8 cellular contexts compared by ENCODE assay signal in genomic region chr11:119018074-119018938, GRCh38. TPM values are rescaled to one million over a fixed set of nuclear protein-coding genes. Genes with fewer than 3 reads are reported as not detected.
A peak's percentile ranks its signal among the peaks of the same experiment; 100 is the strongest.
DNase-seq lines count a peak whose midpoint lies in the region; ATAC-seq and TF ChIP-seq lines count a peak whose summit lies in the region.

Gene RPS25, minus strand, starts transcription at chr11:119018343. Its CDS starts 59 bp downstream, at chr11:119018284.
Gene TRAPPC4, plus strand, starts transcription at chr11:119018766. Its CDS starts 30 bp downstream, at chr11:119018796.

- H3K4me2 ChIP-seq in SU-DHL-6 (ENCODE audit: low read depth, low read length, poor library complexity, severe bottlenecking): peak within 1 kb of the TSS; percentile 68

- H3K4me1 ChIP-seq in ovary (ENCODE audit: insufficient read depth): peaks cover 9% of the 10 kb centered on the region
- peaks cover 17 to 25% of the 10 kb centered on the region in 2 donors for H3K4me1 ChIP-seq in thyroid gland

- ATAC-seq in HG02678 (IDR thresholded peaks at IDR 0.05; ENCODE audit: unreplicated experiment) (peak; percentile 84), Right ventricle myocardium inferior (peak; percentile 96)
- ATAC-seq in activated naive CD8-positive, alpha-beta T cell treated with anti-CD3 and anti-CD28 coated beads, Interleukin-2, amount 10 ng/mL, durations not matched to agents 7 days and 5 days (ENCODE audit: low read depth): peak; percentile 92

- peaks cover 53% of the 10 kb centered on the region for H3F3A ChIP-seq in SU-DHL-6 (ENCODE audit: insufficient read depth)

- H3K36me3 ChIP-seq in SU-DHL-6 (ENCODE audit: low read length) (peaks cover 25% of the 10 kb centered on the region), ovary (no peaks in the 10 kb centered on the region), thyroid gland (peaks cover 38 to 39% of the 10 kb centered on the region in 2 donors)

- H3K4me3 ChIP-seq in SU-DHL-6 (ENCODE audit: insufficient read depth, low read length, poor library complexity, severe bottlenecking) (peak within 1 kb of the TSS; percentile 92), ovary (peak within 1 kb of the TSS; percentile 71), thyroid gland (replicated peaks in 1 of 3) (peak within 1 kb of the TSS; percentile 65 to 97 (median 93))

- no peaks in the 10 kb centered on the region for H3K27me3 Mint-ChIP-seq in activated naive CD8-positive, alpha-beta T cell treated with anti-CD3 and anti-CD28 coated beads, Interleukin-2, amount 10 ng/mL, durations not matched to agents 7 days and 5 days

- DNase-seq in NCI-H128 (lab: John Stamatoyannopoulos, UW; ENCODE audit: unreplicated experiment) (peak; percentile 81), Right ventricle myocardium inferior (ENCODE audit: missing footprints) (peak; percentile 96), ovary (peak; percentile 92 to 96 (median 95)), thyroid gland (peak; percentile 96 to 97)
- DNase-seq in activated naive CD8-positive, alpha-beta T cell treated with anti-CD3 and anti-CD28 coated beads, Interleukin-2, amount 10 ng/mL, durations not matched to agents 7 days and 5 days: peak; percentile 91

- intact Hi-C loops in Right ventricle myocardium inferior (cut with DNase I): no loop called here
- intact Hi-C loops in ovary (cut with DNase I): loop anchor here in 1 of 4 donors (2.0 kb wide), 1 partner anchor 20 kb away; the partner anchor contains the start of gene CENATAC
- intact Hi-C loops in thyroid gland (cut with DNase I): no loop called here

- H3K9me3 Mint-ChIP-seq in activated naive CD8-positive, alpha-beta T cell treated with anti-CD3 and anti-CD28 coated beads, Interleukin-2, amount 10 ng/mL, durations not matched to agents 7 days and 5 days: no peaks in the 10 kb centered on the region

- H3K9me3 ChIP-seq in SU-DHL-6 (ENCODE audit: insufficient read depth, low read length) (no peaks in the 10 kb centered on the region), ovary (no peaks in the 10 kb centered on the region), thyroid gland (no peaks in the 10 kb centered on the region)

- H3K27me3 ChIP-seq in SU-DHL-6 (ENCODE audit: low read length): no peaks in the 10 kb centered on the region
- no peaks in the 10 kb centered on the region for H3K27me3 ChIP-seq in ovary
- H3K27me3 ChIP-seq in thyroid gland: no peaks in the 10 kb centered on the region

- POLR2A ChIA-PET in activated naive CD8-positive, alpha-beta T cell treated with anti-CD3 and anti-CD28 coated beads, Interleukin-2, amount 10 ng/mL, durations not matched to agents 7 days and 5 days (lab: Charles Lee): interaction anchor here (0.5 to 3.9 kb wide), 23 partner anchors 8 to 582 kb away, joined by 3 to 34 read pairs (median 4); partner anchors contain the start of genes CBL, CENATAC, DDX6 and DPAGT1

- peaks cover 26% of the 10 kb centered on the region for H3K4me1 Mint-ChIP-seq in activated naive CD8-positive, alpha-beta T cell treated with anti-CD3 and anti-CD28 coated beads, Interleukin-2, amount 10 ng/mL, durations not matched to agents 7 days and 5 days

- WGBS in ovary, 3 donors: 0 to 1% (median 1%) methylated on average over 63 of the region's 63 CpGs
- 1% methylated on average over 56 to 62 of the region's 63 CpGs for WGBS in thyroid gland, 2 donors

- H4K20me1 ChIP-seq in SU-DHL-6 (ENCODE audit: low read depth, low read length): peaks cover 4% of the 10 kb centered on the region; the same call in 1 of the 2 replicates

- H3K36me3 Mint-ChIP-seq in activated naive CD8-positive, alpha-beta T cell treated with anti-CD3 and anti-CD28 coated beads, Interleukin-2, amount 10 ng/mL, durations not matched to agents 7 days and 5 days: peaks cover 39% of the 10 kb centered on the region

- H3K9me2 ChIP-seq in SU-DHL-6 (replicated peaks; ENCODE audit: insufficient read depth, low read length): no peaks in the 10 kb centered on the region

- TF ChIP-seq POLR2A in GM10847 (IDR thresholded peaks at IDR 0.05; ENCODE audit: extremely low read depth, insufficient read length) (peak; percentile 86), ovary (IDR thresholded peaks at IDR 0.05) (peak; percentile 70), thyroid gland (IDR thresholded peaks at IDR 0.05) (peak in 1 of 2 donors; percentile 75)

- no peak for TF ChIP-seq EP300 in ovary (IDR thresholded peaks at IDR 0.05)

- peak within 1 kb of the TSS; percentile 99 for H3K4me3 Mint-ChIP-seq in activated naive CD8-positive, alpha-beta T cell treated with anti-CD3 and anti-CD28 coated beads, Interleukin-2, amount 10 ng/mL, durations not matched to agents 7 days and 5 days

- peak within 1 kb of the TSS; percentile 100 for H3K27ac Mint-ChIP-seq in activated naive CD8-positive, alpha-beta T cell treated with anti-CD3 and anti-CD28 coated beads, Interleukin-2, amount 10 ng/mL, durations not matched to agents 7 days and 5 days

- H3K79me2 ChIP-seq in SU-DHL-6 (ENCODE audit: insufficient read depth, low read length): peaks cover 56% of the 10 kb centered on the region

- peak within 1 kb of the TSS; percentile 96 for H3K9ac ChIP-seq in SU-DHL-6 (ENCODE audit: low read length)

- H3K27ac ChIP-seq in SU-DHL-6 (ENCODE audit: low read depth, low read length) (peak within 1 kb of the TSS; percentile 96), ovary (peak within 1 kb of the TSS; percentile 71 to 85), thyroid gland (peak within 1 kb of the TSS; percentile 87 to 95 (median 95))

- TF ChIP-seq CTCF in SU-DHL-6 (IDR thresholded peaks at IDR 0.05; ENCODE audit: insufficient read depth, low read length, poor library complexity, severe bottlenecking) (no peak), ovary (IDR thresholded peaks at IDR 0.05) (no peak), thyroid gland (IDR thresholded peaks at IDR 0.05) (peak in 1 of 6 experiments; percentile 12)

- peak within 1 kb of the TSS; percentile 82 for H2AFZ ChIP-seq in SU-DHL-6 (ENCODE audit: low read depth, low read length, severe bottlenecking)

RNA-seq across cellular contexts. Expression of gene RPS25, which starts in this region (rescaled TPM):
- 1,000 to 10,000 TPM; 1,397 to 1,460 TPM for total RNA-seq in activated naive CD8-positive, alpha-beta T cell treated with anti-CD3 and anti-CD28 coated beads, Interleukin-2, amount 10 ng/mL, durations not matched to agents 7 days and 5 days
- total RNA-seq in Right ventricle myocardium inferior (876 TPM), ovary (1,000 to 10,000 TPM; 1,999 to 7,045 (median 2,410) TPM), thyroid gland (1,000 to 10,000 TPM in 3 of 4 donors, 100 to 1,000 TPM in 1; 852 to 1,992 (median 1,622) TPM)
- polyA plus RNA-seq in ovary: 1,000 to 10,000 TPM; 2,845 to 5,915 TPM

RNA-seq across cellular contexts. Expression of gene TRAPPC4, which starts in this region (rescaled TPM):
- total RNA-seq in activated naive CD8-positive, alpha-beta T cell treated with anti-CD3 and anti-CD28 coated beads, Interleukin-2, amount 10 ng/mL, durations not matched to agents 7 days and 5 days: 10 to 100 TPM; 80.5 to 84.4 TPM
- 29.6 TPM for total RNA-seq in Right ventricle myocardium inferior
- 10 to 100 TPM; 34.0 to 59.1 (median 57.5) TPM for total RNA-seq in ovary
- polyA plus RNA-seq in ovary: 10 to 100 TPM; 43.8 to 55.1 TPM
- total RNA-seq in thyroid gland: 10 to 100 TPM; 42.1 to 70.0 (median 53.2) TPM

Comparison
In these comparisons a context has a peak if more than half of its experiments do, and no peak if none do; other contexts are left out.
1. Peak in every context shown above with its lines: DNase-seq, ATAC-seq, H3K4me3 ChIP-seq and H3K27ac ChIP-seq.